ENCODE assay signal across 1 cellular context in the genomic region with DNA sequence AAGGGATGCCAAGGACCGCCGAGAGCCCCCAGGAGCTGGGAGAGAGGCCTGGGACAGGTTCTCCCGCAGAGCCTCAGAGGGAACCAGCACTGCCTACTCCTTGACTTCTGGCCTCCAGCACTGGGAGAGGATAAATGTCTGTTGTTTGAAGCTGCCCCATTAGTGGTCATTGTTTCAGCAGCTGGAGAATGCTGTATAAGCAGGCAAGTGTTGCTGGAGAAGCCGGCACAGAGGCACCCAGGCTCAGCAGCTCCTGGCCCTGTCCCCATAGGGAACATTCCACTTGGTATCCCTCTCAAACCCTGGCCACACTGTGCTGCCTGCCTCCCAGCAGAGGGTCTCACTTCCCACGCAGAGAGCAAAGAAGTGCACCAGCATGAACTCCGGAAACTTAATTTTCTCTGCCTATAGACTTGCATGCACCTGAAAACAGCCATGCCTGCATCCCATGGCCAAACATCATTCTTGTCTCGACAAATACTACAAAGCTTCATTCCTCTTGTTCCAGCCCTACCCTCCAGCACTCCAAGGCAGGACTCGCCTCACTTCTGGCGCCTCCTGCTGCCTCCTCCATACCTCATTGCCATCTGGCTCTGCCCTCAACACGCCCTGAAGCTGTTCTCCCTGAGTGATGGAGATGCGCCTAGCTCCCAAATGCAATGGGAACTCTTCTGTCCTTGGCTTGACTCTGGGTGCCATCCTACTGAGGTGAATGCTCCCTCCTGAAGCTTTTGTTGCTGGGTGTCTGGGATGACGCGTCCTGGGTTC.
A peak's percentile ranks its signal among the peaks of the same experiment; 100 is the strongest.
TF ChIP-seq lines count a peak whose summit lies in the region.

No MANE protein-coding gene starts in this region.

TF ChIP-seq in HEK293, 187 proteins besides CTCF, POLR2A, EP300 and RAD21:
- TF ChIP-seq, protein P1, sequence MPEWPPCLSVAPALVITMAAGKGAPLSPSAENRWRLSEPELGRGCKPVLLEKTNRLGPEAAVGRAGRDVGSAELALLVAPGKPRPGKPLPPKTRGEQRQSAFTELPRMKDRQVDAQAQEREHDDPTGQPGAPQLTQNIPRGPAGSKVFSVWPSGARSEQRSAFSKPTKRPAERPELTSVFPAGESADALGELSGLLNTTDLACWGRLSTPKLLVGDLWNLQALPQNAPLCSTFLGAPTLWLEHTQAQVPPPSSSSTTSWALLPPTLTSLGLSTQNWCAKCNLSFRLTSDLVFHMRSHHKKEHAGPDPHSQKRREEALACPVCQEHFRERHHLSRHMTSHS (tag by site-specific recombination; IDR thresholded peaks at IDR 0.05) = no peak
- TF ChIP-seq ZNF600 (tag by site-specific recombination; IDR thresholded peaks at IDR 0.05) = peak; percentile 38; the same call in 1 of the 2 replicates
